13 cellular contexts compared by ENCODE assay signal in the genomic region with DNA sequence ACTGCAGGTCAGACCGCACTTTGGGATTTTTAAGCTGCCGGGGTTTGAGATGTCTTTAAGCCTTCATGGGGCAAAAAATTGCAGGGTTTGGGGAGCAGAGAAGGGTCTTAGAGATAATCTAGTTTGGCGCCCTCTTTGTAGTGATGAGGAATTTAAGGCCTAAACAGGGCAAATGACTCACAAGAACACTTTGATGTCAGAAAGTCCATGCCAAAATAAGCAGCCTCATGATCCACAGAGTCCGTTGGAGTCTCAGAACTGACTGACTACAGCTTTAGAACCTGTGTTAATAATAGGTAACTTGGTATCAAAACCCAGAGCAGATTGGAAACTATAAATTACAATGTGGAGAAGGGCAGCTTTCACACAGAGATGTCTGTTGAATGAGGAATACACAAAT. TPM values are rescaled to one million over a fixed set of nuclear protein-coding genes. Genes with fewer than 3 reads are reported as not detected.
DNase-seq lines count a peak whose midpoint lies in the region; ATAC-seq and TF ChIP-seq lines count a peak whose summit lies in the region.
"Had no signal": no experiment of that assay in that cellular context is flagged by ENCODE, and none has a peak within 500 bp of the region (broad histone marks: within the 10 kb centered on the region; RNA-seq: fewer than 3 reads in every experiment).

No MANE protein-coding gene starts in this region.

- in situ Hi-C loops in IMR-90 (cut with MboI; ENCODE audit: low sequenced_read_pairs) = no loop called here

- no peak overlapping the region for H2BK120ac ChIP-seq in IMR-90 (ENCODE audit: low read depth, low read length)

- H3K4me2 ChIP-seq in IMR-90 (ENCODE audit: low read depth, low read length) = no peak overlapping the region

- no peaks in the 10 kb centered on the region for H3K4me1 ChIP-seq in IMR-90 (ENCODE audit: control insufficient read depth, insufficient read depth, low read length)

- ATAC-seq in IMR-90 (ENCODE audit: low read depth) (peak; percentile 41), GM21423 (IDR thresholded peaks at IDR 0.05; ENCODE audit: unreplicated experiment) (no peak)
- ATAC-seq: PC-3 had no signal

- H3K4me3 ChIP-seq in IMR-90 (ENCODE audit: insufficient read depth, low read depth, low read length) (no peak overlapping the region), choroid plexus epithelial cell (ENCODE audit: low read depth, low read length) (no peak overlapping the region)

- H3K36me3 ChIP-seq in IMR-90 (ENCODE audit: control insufficient read depth, insufficient read depth, low read length) = no peaks in the 10 kb centered on the region; the same call in 1 of the 2 replicates

- no peak overlapping the region for H3K23ac ChIP-seq in IMR-90 (ENCODE audit: low read depth, low read length)

- peak; percentile 30 for DNase-seq in A172 (ENCODE audit: low spot score)
- peak; percentile 56 for DNase-seq in IMR-90
- peak; percentile 49 for DNase-seq in choroid plexus epithelial cell (ENCODE audit: low read depth)
- DNase-seq in myocyte (ENCODE audit: low read depth) = peak; percentile 24
- no peak for DNase-seq in kidney glomerular epithelial cell (lab: John Stamatoyannopoulos, UW)
- DNase-seq in NCI-H748 treated with DMSO at 0.1 percent for 48 hours (lab: John Stamatoyannopoulos, UW) = no peak
- DNase-seq in NCI-H2107 (lab: John Stamatoyannopoulos, UW) = no peak
- DNase-seq: C1 segment of cervical spinal cord, Kasumi-1, NCI-H187, PC-3 had no signal

- H2AK9ac ChIP-seq in IMR-90 (replicated peaks; ENCODE audit: low read depth, low read length, poor library complexity) = no peak overlapping the region

- H3K9ac ChIP-seq in IMR-90 (ENCODE audit: low read depth, low read length) = no peak overlapping the region

- intact Hi-C loops in IMR-90 (cut with micrococcal nuclease) = no loop called here

- TF ChIP-seq CTCF in IMR-90 (conservative IDR thresholded peaks at IDR 0.05; ENCODE audit: low read depth, low read length) = no peak
- TF ChIP-seq CTCF in choroid plexus epithelial cell (conservative IDR thresholded peaks at IDR 0.05; ENCODE audit: low read depth, low read length) = peak; percentile 3

- dilution Hi-C loops in IMR-90 (cut with HindIII; ENCODE audit: low sequenced_read_pairs, unreplicated experiment) = no loop called here

- no peaks in the 10 kb centered on the region for H3K79me1 ChIP-seq in IMR-90 (ENCODE audit: low read depth in 1 of 2, low read length in 2 of 2)

- no peak overlapping the region for H2AFZ ChIP-seq in IMR-90 (replicated peaks; ENCODE audit: low read length, poor library complexity)

- H4K8ac ChIP-seq in IMR-90 (ENCODE audit: low read depth in 2 of 2, low read length in 2 of 2) = no peak overlapping the region

- no peak overlapping the region for H2AK5ac ChIP-seq in IMR-90 (ENCODE audit: low read depth, low read length)

- H3K27me3 ChIP-seq in IMR-90 (ENCODE audit: control insufficient read depth, insufficient read depth, low read length) = peaks cover 20% of the 10 kb centered on the region

- H4K20me1 ChIP-seq in IMR-90 (ENCODE audit: insufficient read depth, low read length) = no peaks in the 10 kb centered on the region

- H4K5ac ChIP-seq in IMR-90 (ENCODE audit: low read depth, low read length) = no peak overlapping the region

- H2BK15ac ChIP-seq in IMR-90 (ENCODE audit: low read depth, low read length) = no peak overlapping the region

- H2BK5ac ChIP-seq in IMR-90 (ENCODE audit: low read depth, low read length, poor library complexity, severe bottlenecking) = no peak overlapping the region

- no peak overlapping the region for H3K18ac ChIP-seq in IMR-90 (ENCODE audit: low read depth, low read length)

- H2BK20ac ChIP-seq in IMR-90 (ENCODE audit: low read depth, low read length) = no peak overlapping the region

- no peaks in the 10 kb centered on the region for H3K9me3 ChIP-seq in IMR-90 (ENCODE audit: control insufficient read depth, insufficient read depth, low read length)

- no peak overlapping the region for H3K56ac ChIP-seq in IMR-90 (ENCODE audit: extremely low read depth, insufficient read depth, low read length)

- CTCF ChIA-PET in IMR-90 (lab: Yijun Ruan, JAX) = no interaction called here

- no peak overlapping the region for H3K27ac ChIP-seq in IMR-90 (ENCODE audit: insufficient read depth, low read length)
- H3K27ac ChIP-seq: RWPE1 had no signal

- H3K14ac ChIP-seq in IMR-90 (replicated peaks; ENCODE audit: low read depth, low read length) = no peak overlapping the region

- no peaks in the 10 kb centered on the region; the same call in 1 of the 2 replicates for H3K9me1 ChIP-seq in IMR-90 (ENCODE audit: insufficient read depth, low read length)

- H3K4ac ChIP-seq in IMR-90 (ENCODE audit: low read depth, low read length) = no peak overlapping the region

- no peak for TF ChIP-seq RAD21 in IMR-90 (IDR thresholded peaks at IDR 0.05; ENCODE audit: low read length)

- no peak overlapping the region for H4K91ac ChIP-seq in IMR-90 (ENCODE audit: insufficient read depth, low read depth, low read length)

- WGBS in IMR-90 (ENCODE audit: extremely low coverage in 2 of 2, insufficient read length in 1 of 2), 2 experiments = no CpG with 5 or more reads among the region's 4 CpGs

- BruUV-seq in IMR-90 (replicated peaks; lab: Mats Ljungman, UMichigan) = no TSS peak

- TF ChIP-seq POLR2A in IMR-90 (IDR thresholded peaks at IDR 0.05; ENCODE audit: low read depth, low read length) = no peak

- POLR2A ChIA-PET in IMR-90 (lab: Charles Lee; ENCODE audit: unreplicated experiment) = no interaction called here

TF ChIP-seq in IMR-90, 13 proteins besides CTCF, POLR2A, EP300 and RAD21:
- TF ChIP-seq MAFK (IDR thresholded peaks at IDR 0.05; ENCODE audit: low read depth, low read length) (no peak), CHD1 (IDR thresholded peaks at IDR 0.05; ENCODE audit: low read depth, low read length) (no peak), BHLHE40 (IDR thresholded peaks at IDR 0.05; ENCODE audit: low read depth, low read length) (no peak), RCOR1 (IDR thresholded peaks at IDR 0.05; ENCODE audit: insufficient replicate concordance, low read length) (no peak), SMC3 (IDR thresholded peaks at IDR 0.05; ENCODE audit: low read depth, low read length) (no peak), CEBPB (IDR thresholded peaks at IDR 0.05; ENCODE audit: low read depth, low read length) (no peak), MAZ (IDR thresholded peaks at IDR 0.05; ENCODE audit: borderline replicate concordance, low read depth, low read length) (no peak), RFX5 (IDR thresholded peaks at IDR 0.05; ENCODE audit: low read depth, low read length) (no peak), FOS (IDR thresholded peaks at IDR 0.05; ENCODE audit: low read depth, low read length) (no peak), MXI1 (IDR thresholded peaks at IDR 0.05; ENCODE audit: borderline replicate concordance, low read depth, low read length) (no peak)
- TF ChIP-seq, protein P1, sequence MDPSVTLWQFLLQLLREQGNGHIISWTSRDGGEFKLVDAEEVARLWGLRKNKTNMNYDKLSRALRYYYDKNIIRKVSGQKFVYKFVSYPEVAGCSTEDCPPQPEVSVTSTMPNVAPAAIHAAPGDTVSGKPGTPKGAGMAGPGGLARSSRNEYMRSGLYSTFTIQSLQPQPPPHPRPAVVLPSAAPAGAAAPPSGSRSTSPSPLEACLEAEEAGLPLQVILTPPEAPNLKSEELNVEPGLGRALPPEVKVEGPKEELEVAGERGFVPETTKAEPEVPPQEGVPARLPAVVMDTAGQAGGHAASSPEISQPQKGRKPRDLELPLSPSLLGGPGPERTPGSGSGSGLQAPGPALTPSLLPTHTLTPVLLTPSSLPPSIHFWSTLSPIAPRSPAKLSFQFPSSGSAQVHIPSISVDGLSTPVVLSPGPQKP (IDR thresholded peaks at IDR 0.05; ENCODE audit: borderline replicate concordance, low read depth, low read length) = no peak

RNA-seq across cellular contexts. Expression of a gene that starts 35.9 kb away (rescaled TPM):
- 0.29 TPM in 1 of 2 replicates, not detected in the other for total RNA-seq in A172 (2014; rRNA removed; shearing (Covaris generic))
- total RNA-seq in IMR-90 (2012; rRNA removed) (21.1 and 24.7 TPM in 2 replicates), myocyte (9.6 and 14.0 TPM in 2 replicates)
- 33.9 and 38.3 TPM in 2 replicates for polyA plus RNA-seq in IMR-90 (2012; rRNA removed)
- polyA plus RNA-seq in IMR-90 (2012; cell fraction: cytosol; rRNA removed) = 32.1 and 51.8 TPM in 2 replicates
- polyA plus RNA-seq in IMR-90 (2012; cell fraction: nucleus; rRNA removed; ENCODE audit: low replicate concordance) = 40.2 and 55.2 TPM in 2 replicates
- 3.3 TPM for polyA plus RNA-seq in myocyte (2012)

Comparison
In these comparisons a context has a peak if more than half of its experiments do, and no peak if none do; other contexts are left out.
1. DNase-seq: peak in A172 (single experiment), IMR-90 (single experiment), choroid plexus epithelial cell (single experiment) and myocyte (single experiment); none in kidney glomerular epithelial cell (single experiment), NCI-H748 treated with DMSO at 0.1 percent for 48 hours (single experiment) and NCI-H2107 (single experiment).